Comparison of ENCODE assay signal across 25 cellular contexts in the genomic region with DNA sequence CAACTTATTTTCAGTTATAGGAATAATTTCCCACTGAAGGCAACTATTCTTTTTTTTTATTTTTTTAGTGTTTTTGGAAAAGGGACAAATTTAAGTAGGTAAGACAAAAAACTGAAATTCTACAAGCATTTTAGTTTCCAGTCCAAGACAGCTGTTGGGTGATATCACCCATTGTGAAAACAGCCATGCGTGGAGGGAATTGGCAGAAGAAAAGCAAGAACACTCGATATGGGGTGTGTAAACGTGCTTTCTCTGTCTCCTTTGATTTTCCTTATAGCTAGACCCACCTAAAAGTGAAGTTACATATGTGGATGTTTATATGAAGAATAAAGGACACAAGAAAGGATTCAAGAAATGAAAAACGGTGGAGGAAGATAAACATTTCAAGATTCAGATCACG.
DNase-seq lines count a peak whose midpoint lies in the region; ATAC-seq, FAIRE-seq and TF ChIP-seq lines count a peak whose summit lies in the region.
"Had no signal": no experiment of that assay in that cellular context is flagged by ENCODE, and none has a peak within 500 bp of the region (broad histone marks: within the 10 kb centered on the region; RNA-seq: fewer than 3 reads in every experiment).

No MANE protein-coding gene starts in this region.

- no peak for TF ChIP-seq CTCF in chondrocyte (IDR thresholded peaks at IDR 0.05)
- TF ChIP-seq CTCF in ovary (IDR thresholded peaks at IDR 0.05) = no peak
- no peak for TF ChIP-seq CTCF in RWPE1 (conservative IDR thresholded peaks at IDR 0.05; ENCODE audit: low read depth)

- 75 to 85% (median 81%) methylated on average over 5 of the region's 5 CpGs for WGBS in small intestine, 3 donors
- 31 to 45% (median 42%) methylated on average over 5 of the region's 5 CpGs for WGBS in ovary, 3 donors

- no peaks in the 10 kb centered on the region for H3K4me1 ChIP-seq in small intestine (ENCODE audit: control insufficient read depth in 2 of 2, insufficient read depth in 1 of 2, low read depth in 1 of 2, low read length in 1 of 2)
- peaks cover 5% of the 10 kb centered on the region for H3K4me1 ChIP-seq in ovary (ENCODE audit: insufficient read depth)
- H3K4me1 ChIP-seq: A549 had no signal

- no peaks in the 10 kb centered on the region for H3K36me3 ChIP-seq in small intestine (ENCODE audit: control insufficient read depth in 2 of 2, insufficient read depth in 2 of 2, low read length in 2 of 2)
- H3K36me3 ChIP-seq in ovary = no peaks in the 10 kb centered on the region
- H3K36me3 ChIP-seq: BLaER1 treated with 17β-estradiol and CSF1 and Interleukin-3, amounts not matched to agents 10 nM and 100 nM had no signal

- H3K9me3 Mint-ChIP-seq in chondrocyte (ENCODE audit: low read depth) = peaks cover 2% of the 10 kb centered on the region

- no peak for TF ChIP-seq EP300 in ovary (IDR thresholded peaks at IDR 0.05)

- intact Hi-C loops in left ventricle myocardium superior (cut with micrococcal nuclease) (no loop called here), cardiac septum (cut with DNase I) (no loop called here), ovary (cut with DNase I) (no loop called here)

- H3K27ac Mint-ChIP-seq in chondrocyte (ENCODE audit: unreplicated experiment) = no peak overlapping the region
- H3K27ac Mint-ChIP-seq: CD4-positive, alpha-beta T cell had no signal

- CTCF ChIA-PET in RWPE1 (lab: Yijun Ruan, JAX) = no interaction called here

- peak; percentile 10 for FAIRE-seq in small intestine (lab: Jason Lieb, UNC)
- FAIRE-seq: A549, GM12891 had no signal

- peak overlapping the region; percentile 24 for H3K4me3 Mint-ChIP-seq in chondrocyte (ENCODE audit: unreplicated experiment)
- H3K4me3 Mint-ChIP-seq: CD4-positive, alpha-beta T cell had no signal

- ATAC-seq in left ventricle myocardium superior = peak; percentile 54
- ATAC-seq: A549, HCT116, Panc1, SK-N-SH treated with all-trans-retinoic acid at 6 μM for 48 hours had no signal

- H3K27me3 ChIP-seq in small intestine (ENCODE audit: control insufficient read depth in 2 of 2, insufficient read depth in 2 of 2, low read length in 2 of 2) (no peaks in the 10 kb centered on the region), ovary (no peaks in the 10 kb centered on the region)

- H3K27ac ChIP-seq in small intestine (ENCODE audit: low read depth in 1 of 2, low read length in 1 of 2) (no peak overlapping the region), ovary (no peak overlapping the region), RWPE1 (no peak overlapping the region)
- H3K27ac ChIP-seq: A549; BLaER1 treated with 17β-estradiol and CSF1 and Interleukin-3, amounts not matched to agents 10 nM and 100 nM; KMS-11 had no signal

- H3K27me3 Mint-ChIP-seq in chondrocyte (ENCODE audit: low read depth) = peaks cover 1% of the 10 kb centered on the region
- H3K27me3 Mint-ChIP-seq: CD4-positive, alpha-beta T cell had no signal

- H3K4me1 Mint-ChIP-seq in chondrocyte (ENCODE audit: low read depth) = peaks cover 25% of the 10 kb centered on the region

- H3K36me3 Mint-ChIP-seq in chondrocyte (ENCODE audit: low read depth) = no peaks in the 10 kb centered on the region

- no peak overlapping the region for H3K4me3 ChIP-seq in small intestine (ENCODE audit: low read depth in 1 of 2, low read length in 2 of 2)
- H3K4me3 ChIP-seq in ovary = no peak overlapping the region
- H3K4me3 ChIP-seq: A549; BLaER1 treated with 17β-estradiol and CSF1 and Interleukin-3, amounts not matched to agents 10 nM and 100 nM had no signal

- POLR2A ChIA-PET in RWPE1 (lab: Yijun Ruan, JAX; ENCODE audit: low non-redundant PET) = no interaction called here

- TF ChIP-seq POLR2A in ovary (IDR thresholded peaks at IDR 0.05) = no peak

- DNase-seq in left ventricle myocardium superior = no peak
- DNase-seq in cardiac septum (ENCODE audit: low spot score) = no peak
- no peak for DNase-seq in chondrocyte (ENCODE audit: low spot score)
- DNase-seq in small intestine = no peak
- DNase-seq in ovary = no peak
- no peak for DNase-seq in activated CD4-positive, CD25-positive, alpha-beta regulatory T cell treated with anti-CD3 and anti-CD28 coated beads, Interleukin-2, amount 50 U/mL, for 72 hours
- no peak for DNase-seq in RWPE1 (ENCODE audit: low spot score)
- DNase-seq: AML-193; CD4-positive, alpha-beta T cell; COR-L47; GF-D8; IMR-90; NCI-H1048; NCI-H1417; NCI-H1694; NCI-H2081; NCI-H2227 treated with DMSO at 0.1 percent for 48 hours; NCI-H526 treated with DMSO at 0.1 percent for 48 hours had no signal

- no peaks in the 10 kb centered on the region for H3K9me3 ChIP-seq in small intestine (ENCODE audit: control insufficient read depth, low read depth)
- no peaks in the 10 kb centered on the region for H3K9me3 ChIP-seq in ovary
- H3K9me3 ChIP-seq: A549; BLaER1 treated with 17β-estradiol and CSF1 and Interleukin-3, amounts not matched to agents 10 nM and 100 nM had no signal
